16 cellular contexts compared by ENCODE assay signal in the genomic region with DNA sequence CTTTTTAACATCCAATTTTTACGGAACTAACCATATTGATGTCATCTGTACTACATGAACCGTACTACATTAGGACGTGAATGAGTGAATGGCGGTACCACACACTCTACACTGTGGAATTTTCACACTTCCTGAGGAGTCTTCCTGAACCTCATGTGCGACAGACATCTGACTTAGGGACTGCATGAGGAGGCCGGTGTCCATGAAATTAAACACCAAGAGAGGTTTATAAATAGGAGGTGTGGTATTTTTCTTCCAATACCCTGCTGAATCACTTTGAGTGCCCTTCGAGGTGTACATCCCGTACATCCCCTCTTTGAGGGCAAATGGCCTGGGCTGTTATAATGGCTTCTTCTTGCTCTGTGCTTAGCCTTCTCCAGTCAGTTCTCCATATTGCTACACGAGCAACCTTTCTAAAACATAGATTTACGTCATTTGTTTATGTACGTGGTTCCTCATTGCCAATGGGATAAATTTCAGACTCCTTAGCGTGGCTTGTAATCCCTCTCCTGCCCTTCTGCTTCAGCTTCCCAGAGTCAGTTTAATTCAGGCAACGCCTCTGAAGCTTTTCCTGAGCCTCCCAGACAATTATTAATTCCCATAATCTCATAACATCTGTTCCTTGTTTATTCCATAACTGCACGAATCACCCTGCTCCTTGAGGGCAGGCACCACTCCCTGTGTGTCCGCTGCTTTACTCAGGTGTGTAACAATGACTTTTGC.
"Had no signal": no experiment of that assay in that cellular context is flagged by ENCODE, and none has a peak within 500 bp of the region (broad histone marks: within the 10 kb centered on the region; RNA-seq: fewer than 3 reads in every experiment).

No MANE protein-coding gene starts in this region.

- H3K4me1 ChIP-seq: body of pancreas, upper lobe of left lung had no signal

- ATAC-seq: activated CD4-positive, alpha-beta T cell treated with anti-CD3 and anti-CD28 coated beads for 36 hours; body of pancreas; heart right ventricle; left ventricle myocardium superior; naive thymus-derived CD4-positive, alpha-beta T cell; stimulated activated naive B cell treated with anti-CD40 and anti-IgM and Interleukin-4, amounts not matched to agents 10 μg/mL and 1 μg/mL and 100 μg/mL, for 72 hours; WTC11 had no signal

- H3K4me3 ChIP-seq: body of pancreas, heart right ventricle, sigmoid colon, thoracic aorta, upper lobe of left lung had no signal

- DNase-seq: activated CD4-positive, alpha-beta T cell treated with anti-CD3 and anti-CD28 coated beads for 36 hours; activated CD4-positive, alpha-beta T cell treated with anti-CD3 and anti-CD28 coated beads, Interleukin-2, amount 50 U/mL, for 48 hours; activated naive CD4-positive, alpha-beta T cell; body of pancreas; endodermal cell; heart right ventricle; immature natural killer cell; left ventricle myocardium superior; naive thymus-derived CD4-positive, alpha-beta T cell; sigmoid colon; stimulated activated naive B cell treated with anti-CD40 and anti-IgM and Interleukin-4, amounts not matched to agents 10 μg/mL and 1 μg/mL and 100 μg/mL, for 72 hours; T-helper 2 cell; upper lobe of left lung had no signal

- H3K27me3 ChIP-seq: body of pancreas, heart right ventricle, sigmoid colon, upper lobe of left lung had no signal

- H3K9me3 ChIP-seq: body of pancreas, heart right ventricle, sigmoid colon, thoracic aorta, upper lobe of left lung had no signal

- H3K27ac ChIP-seq: body of pancreas, epithelial cell of prostate, heart right ventricle, thoracic aorta, upper lobe of left lung had no signal

- H3K36me3 ChIP-seq: sigmoid colon, thoracic aorta, upper lobe of left lung had no signal
